ENCODE assay signal across 16 cellular contexts in genomic region chr6:132494954-132495353, GRCh38. TPM values are rescaled to one million over a fixed set of nuclear protein-coding genes. Genes with fewer than 3 reads are reported as not detected.
DNase-seq lines count a peak whose midpoint lies in the region; ATAC-seq and TF ChIP-seq lines count a peak whose summit lies in the region.
"Had no signal": no experiment of that assay in that cellular context is flagged by ENCODE, and none has a peak within 500 bp of the region (broad histone marks: within the 10 kb centered on the region; RNA-seq: fewer than 3 reads in every experiment).

No MANE protein-coding gene starts in this region.

- H3K27ac ChIP-seq in KMS-11: peak overlapping the region; percentile 37; the same call in 1 of the 2 replicates
- H3K27ac ChIP-seq: esophagus muscularis mucosa had no signal

- no peaks in the 10 kb centered on the region for H3K27me3 ChIP-seq in KMS-11 (ENCODE audit: insufficient read depth, low read depth)
- H3K27me3 ChIP-seq: esophagus muscularis mucosa, tibial nerve had no signal

- TF ChIP-seq CTCF in KMS-11 (conservative IDR thresholded peaks at IDR 0.05; ENCODE audit: low read depth, low read length): no peak
- TF ChIP-seq CTCF in GM10266 (IDR thresholded peaks at IDR 0.05; ENCODE audit: control insufficient read depth, insufficient read depth, low read depth, missing control alignments): no peak

- intact Hi-C loops in activated CD4-positive, alpha-beta T cell treated with anti-CD3 and anti-CD28 coated beads, Interleukin-2, amount 10 ng/mL, durations not matched to agents 24 days and 14 days (cut with micrococcal nuclease): no loop called here

- peaks cover 8% of the 10 kb centered on the region; the same call in 1 of the 2 replicates for H3K79me2 ChIP-seq in KMS-11 (ENCODE audit: insufficient read depth, low read depth)

- peaks cover 31% of the 10 kb centered on the region for H3K4me1 Mint-ChIP-seq in activated CD4-positive, alpha-beta T cell treated with anti-CD3 and anti-CD28 coated beads, Interleukin-2, amount 10 ng/mL, durations not matched to agents 7 days and 5 days
- peaks cover 23% of the 10 kb centered on the region for H3K4me1 Mint-ChIP-seq in activated CD4-positive, alpha-beta T cell treated with anti-CD3 and anti-CD28 coated beads, Interleukin-2, amount 10 ng/mL, durations not matched to agents 24 days and 14 days
- peaks cover 51 to 59% (median 51%) of the 10 kb centered on the region in 3 donors for H3K4me1 Mint-ChIP-seq in naive B cell

- H3K9ac ChIP-seq in KMS-11: peak overlapping the region; percentile 4; the same call in 1 of the 2 replicates

- no peak overlapping the region for H3K4me3 Mint-ChIP-seq in activated CD4-positive, alpha-beta T cell treated with anti-CD3 and anti-CD28 coated beads, Interleukin-2, amount 10 ng/mL, durations not matched to agents 7 days and 5 days
- H3K4me3 Mint-ChIP-seq in activated CD4-positive, alpha-beta T cell treated with anti-CD3 and anti-CD28 coated beads, Interleukin-2, amount 10 ng/mL, durations not matched to agents 24 days and 14 days: no peak overlapping the region
- H3K4me3 Mint-ChIP-seq in naive B cell: peak overlapping the region in 5 of 8 donors; percentile 75 to 88 (median 81)

- H3K4me2 ChIP-seq in KMS-11: peak overlapping the region; percentile 53; the same call in 1 of the 2 replicates

- H3K4me1 ChIP-seq in KMS-11 (ENCODE audit: low read depth, poor library complexity, severe bottlenecking): peaks cover 28% of the 10 kb centered on the region

- no peaks in the 10 kb centered on the region for H3K27me3 Mint-ChIP-seq in activated CD4-positive, alpha-beta T cell treated with anti-CD3 and anti-CD28 coated beads, Interleukin-2, amount 10 ng/mL, durations not matched to agents 7 days and 5 days
- no peaks in the 10 kb centered on the region for H3K27me3 Mint-ChIP-seq in activated CD4-positive, alpha-beta T cell treated with anti-CD3 and anti-CD28 coated beads, Interleukin-2, amount 10 ng/mL, durations not matched to agents 24 days and 14 days
- no peaks in the 10 kb centered on the region for H3K27me3 Mint-ChIP-seq in naive B cell

- no peaks in the 10 kb centered on the region for H3K36me3 ChIP-seq in KMS-11 (ENCODE audit: insufficient read depth)

- H3K9me3 Mint-ChIP-seq in activated CD4-positive, alpha-beta T cell treated with anti-CD3 and anti-CD28 coated beads, Interleukin-2, amount 10 ng/mL, durations not matched to agents 7 days and 5 days: peaks cover 9% of the 10 kb centered on the region
- H3K9me3 Mint-ChIP-seq in activated CD4-positive, alpha-beta T cell treated with anti-CD3 and anti-CD28 coated beads, Interleukin-2, amount 10 ng/mL, durations not matched to agents 24 days and 14 days: peaks cover 8% of the 10 kb centered on the region
- peaks cover 0 to 7% (median 4%) of the 10 kb centered on the region in 7 donors for H3K9me3 Mint-ChIP-seq in naive B cell

- H4K20me1 ChIP-seq in KMS-11 (ENCODE audit: insufficient read depth): no peaks in the 10 kb centered on the region

- H2AFZ ChIP-seq in KMS-11 (ENCODE audit: low read depth): no peak overlapping the region

- CTCF ChIA-PET in activated CD4-positive, alpha-beta T cell treated with anti-CD3 and anti-CD28 coated beads, Interleukin-2, amount 10 ng/mL, durations not matched to agents 7 days and 5 days (lab: Charles Lee): no interaction called here

- ATAC-seq in GM19463 (IDR thresholded peaks at IDR 0.05; ENCODE audit: unreplicated experiment) (peak; percentile 27), naive B cell (ENCODE audit: low read depth in 2 of 2) (no peak)
- ATAC-seq: left ventricle myocardium superior had no signal

- POLR2A ChIA-PET in activated CD4-positive, alpha-beta T cell treated with anti-CD3 and anti-CD28 coated beads, Interleukin-2, amount 10 ng/mL, durations not matched to agents 7 days and 5 days (lab: Charles Lee): no interaction called here

- no peak overlapping the region for H3K4me3 ChIP-seq in KMS-11 (IDR thresholded peaks at IDR 0.05; ENCODE audit: insufficient read depth, low read depth, low read length)
- H3K4me3 ChIP-seq: esophagus muscularis mucosa, tibial nerve had no signal

- DNase-seq in activated CD4-positive, alpha-beta T cell treated with anti-CD3 and anti-CD28 coated beads, Interleukin-2, amount 10 ng/mL, durations not matched to agents 7 days and 5 days: no peak
- DNase-seq in activated CD4-positive, alpha-beta T cell treated with anti-CD3 and anti-CD28 coated beads, Interleukin-2, amount 10 ng/mL, durations not matched to agents 24 days and 14 days: no peak
- DNase-seq in naive B cell (no peak), A172 (ENCODE audit: low spot score) (no peak), GM10266 (ENCODE audit: extremely low spot score) (no peak), globus pallidus (ENCODE audit: low spot score) (no peak)
- DNase-seq: activated CD8-positive, alpha-beta memory T cell treated with anti-CD3 and anti-CD28 coated beads for 24 hours; HCEC 1CT; left ventricle myocardium superior; NCI-H1436; NCI-H524 treated with DMSO at 0.1 percent for 48 hours; RPMI8226 had no signal

- H3K36me3 Mint-ChIP-seq in activated CD4-positive, alpha-beta T cell treated with anti-CD3 and anti-CD28 coated beads, Interleukin-2, amount 10 ng/mL, durations not matched to agents 7 days and 5 days (ENCODE audit: low read depth): peaks cover 35% of the 10 kb centered on the region
- H3K36me3 Mint-ChIP-seq in activated CD4-positive, alpha-beta T cell treated with anti-CD3 and anti-CD28 coated beads, Interleukin-2, amount 10 ng/mL, durations not matched to agents 24 days and 14 days (ENCODE audit: low read depth): peaks cover 22% of the 10 kb centered on the region
- peaks cover 34 to 40% of the 10 kb centered on the region in 2 donors for H3K36me3 Mint-ChIP-seq in naive B cell

- H3K27ac Mint-ChIP-seq in activated CD4-positive, alpha-beta T cell treated with anti-CD3 and anti-CD28 coated beads, Interleukin-2, amount 10 ng/mL, durations not matched to agents 7 days and 5 days: peak overlapping the region; percentile 16
- no peak overlapping the region for H3K27ac Mint-ChIP-seq in activated CD4-positive, alpha-beta T cell treated with anti-CD3 and anti-CD28 coated beads, Interleukin-2, amount 10 ng/mL, durations not matched to agents 24 days and 14 days
- peak overlapping the region in 5 of 6 donors; percentile 88 to 92 (median 90) for H3K27ac Mint-ChIP-seq in naive B cell

RNA-seq across cellular contexts. Expression of gene STX7, which starts 18.0 kb away (rescaled TPM):
- total RNA-seq in activated CD4-positive, alpha-beta T cell treated with anti-CD3 and anti-CD28 coated beads, Interleukin-2, amount 10 ng/mL, durations not matched to agents 7 days and 5 days: 10 to 100 TPM; 20.2 to 24.3 TPM
- 16.3 and 21.1 TPM in 2 replicates for total RNA-seq in activated CD4-positive, alpha-beta T cell treated with anti-CD3 and anti-CD28 coated beads, Interleukin-2, amount 10 ng/mL, durations not matched to agents 24 days and 14 days
- polyA plus RNA-seq in naive B cell (ENCODE audit: low read depth in 6 of 6): 100 to 1,000 TPM; 141 to 257 (median 207) TPM
- total RNA-seq in A172 (2014; rRNA removed; shearing (Covaris generic)): 27.3 and 35.6 TPM in 2 replicates

RNA-seq across cellular contexts. Expression of gene TAAR9, which starts 43.1 kb away (rescaled TPM):
- not detected for total RNA-seq in activated CD4-positive, alpha-beta T cell treated with anti-CD3 and anti-CD28 coated beads, Interleukin-2, amount 10 ng/mL, durations not matched to agents 7 days and 5 days
- total RNA-seq in activated CD4-positive, alpha-beta T cell treated with anti-CD3 and anti-CD28 coated beads, Interleukin-2, amount 10 ng/mL, durations not matched to agents 24 days and 14 days: not detected in 2 replicates
- polyA plus RNA-seq in naive B cell (ENCODE audit: low read depth in 6 of 6): not detected
- total RNA-seq in A172 (2014; rRNA removed; shearing (Covaris generic)): not detected in 2 replicates
- total RNA-seq: esophagus muscularis mucosa, left ventricle myocardium superior, tibial nerve had no signal

RNA-seq across cellular contexts. Expression of gene TAAR8, which starts 57.5 kb away (rescaled TPM):
- total RNA-seq in activated CD4-positive, alpha-beta T cell treated with anti-CD3 and anti-CD28 coated beads, Interleukin-2, amount 10 ng/mL, durations not matched to agents 7 days and 5 days: not detected
- not detected in 2 replicates for total RNA-seq in activated CD4-positive, alpha-beta T cell treated with anti-CD3 and anti-CD28 coated beads, Interleukin-2, amount 10 ng/mL, durations not matched to agents 24 days and 14 days
- not detected for polyA plus RNA-seq in naive B cell (ENCODE audit: low read depth in 6 of 6)
- not detected in 2 replicates for total RNA-seq in A172 (2014; rRNA removed; shearing (Covaris generic))
- total RNA-seq: esophagus muscularis mucosa, left ventricle myocardium superior, tibial nerve had no signal

Comparison
In these comparisons a context has a peak if more than half of its experiments do, and no peak if none do; other contexts are left out.
1. H3K4me3 Mint-ChIP-seq: peak in naive B cell (5 of 8); none in activated CD4-positive, alpha-beta T cell treated with anti-CD3 and anti-CD28 coated beads, Interleukin-2, amount 10 ng/mL, durations not matched to agents 7 days and 5 days (single experiment) and activated CD4-positive, alpha-beta T cell treated with anti-CD3 and anti-CD28 coated beads, Interleukin-2, amount 10 ng/mL, durations not matched to agents 24 days and 14 days (single experiment).